8 cellular contexts compared by ENCODE assay signal in genomic region chr16:4183258-4184037, GRCh38. TPM values are rescaled to one million over a fixed set of nuclear protein-coding genes. Genes with fewer than 3 reads are reported as not detected.
DNase-seq lines count a peak whose midpoint lies in the region; ATAC-seq and TF ChIP-seq lines count a peak whose summit lies in the region.

No MANE protein-coding gene starts in this region.

- H2AFZ ChIP-seq in KMS-11 (ENCODE audit: low read depth) = peak overlapping the region; percentile 72

- peak; percentile 80 for ATAC-seq in GM21737 (IDR thresholded peaks at IDR 0.05; ENCODE audit: unreplicated experiment)
- ATAC-seq in natural killer cell treated with Interleukin-12 subunit alpha and Interleukin-12 subunit beta and Interleukin-15 and Interleukin-18, amount 100 ng/mL, for 72 hours = peak; percentile 97

- H3K27ac Mint-ChIP-seq in natural killer cell treated with Interleukin-12 subunit alpha and Interleukin-12 subunit beta and Interleukin-15 and Interleukin-18, amount 100 ng/mL, for 72 hours = peak overlapping the region; percentile 70 to 78

- no peaks in the 10 kb centered on the region for H4K20me1 ChIP-seq in KMS-11 (ENCODE audit: insufficient read depth)

- H3K9me3 Mint-ChIP-seq in natural killer cell treated with Interleukin-12 subunit alpha and Interleukin-12 subunit beta and Interleukin-15 and Interleukin-18, amount 100 ng/mL, for 72 hours = no peaks in the 10 kb centered on the region

- H3K4me3 ChIP-seq in KMS-11 (IDR thresholded peaks at IDR 0.05; ENCODE audit: insufficient read depth, low read depth, low read length) (no peak overlapping the region), fibroblast of pulmonary artery (replicated peaks; ENCODE audit: low read depth, low read length) (peak overlapping the region; percentile 71)

- DNase-seq in DMS79 (lab: John Stamatoyannopoulos, UW) = peak; percentile 73
- DNase-seq in RPMI7951 (ENCODE audit: low read depth) = peak; percentile 91
- DNase-seq in activated T-helper 9 cell treated with anti-CD3 and anti-CD28 coated beads, Interleukin-2, amount 50 U/mL, for 16 hours (ENCODE audit: low read depth) = peak; percentile 85
- peak; percentile 95 for DNase-seq in fibroblast of pulmonary artery (ENCODE audit: low read depth)
- peak; percentile 97 for DNase-seq in natural killer cell treated with Interleukin-12 subunit alpha and Interleukin-12 subunit beta and Interleukin-15 and Interleukin-18, amount 100 ng/mL, for 72 hours (ENCODE audit: low spot score)
- DNase-seq in stimulated activated naive CD4-positive, alpha-beta T cell treated with Interleukin-2 at 50 U/mL for 16 hours (lab: John Stamatoyannopoulos, UW) = peak; percentile 83

- TF ChIP-seq CTCF in KMS-11 (conservative IDR thresholded peaks at IDR 0.05; ENCODE audit: low read depth, low read length) (no peak), fibroblast of pulmonary artery (IDR thresholded peaks at IDR 0.05; ENCODE audit: low read length, missing control alignments) (no peak)

- peaks cover 5% of the 10 kb centered on the region for H3K4me1 ChIP-seq in KMS-11 (ENCODE audit: low read depth, poor library complexity, severe bottlenecking)

- no peaks in the 10 kb centered on the region for H3K79me2 ChIP-seq in KMS-11 (ENCODE audit: insufficient read depth, low read depth)

- peak overlapping the region; percentile 90 for H3K27ac ChIP-seq in KMS-11

- H3K36me3 ChIP-seq in KMS-11 (ENCODE audit: insufficient read depth) = no peaks in the 10 kb centered on the region

- peak overlapping the region; percentile 92 for H3K9ac ChIP-seq in KMS-11

- no peaks in the 10 kb centered on the region for H3K27me3 ChIP-seq in KMS-11 (ENCODE audit: insufficient read depth, low read depth)

- H3K4me2 ChIP-seq in KMS-11 = peak overlapping the region; percentile 84

- peaks cover 0 to 3% of the 10 kb centered on the region in 2 donors for H3K27me3 Mint-ChIP-seq in natural killer cell treated with Interleukin-12 subunit alpha and Interleukin-12 subunit beta and Interleukin-15 and Interleukin-18, amount 100 ng/mL, for 72 hours

- H3K4me3 Mint-ChIP-seq in natural killer cell treated with Interleukin-12 subunit alpha and Interleukin-12 subunit beta and Interleukin-15 and Interleukin-18, amount 100 ng/mL, for 72 hours = peak overlapping the region; percentile 79

- H3K4me1 Mint-ChIP-seq in natural killer cell treated with Interleukin-12 subunit alpha and Interleukin-12 subunit beta and Interleukin-15 and Interleukin-18, amount 100 ng/mL, for 72 hours (ENCODE audit: low read depth in 2 of 2) = peaks cover 5 to 13% of the 10 kb centered on the region in 2 donors

- no peaks in the 10 kb centered on the region for H3K36me3 Mint-ChIP-seq in natural killer cell treated with Interleukin-12 subunit alpha and Interleukin-12 subunit beta and Interleukin-15 and Interleukin-18, amount 100 ng/mL, for 72 hours

RNA-seq across cellular contexts. Expression of gene SRL, which starts 58.4 kb away (rescaled TPM):
- under 0.01 TPM in 1 of 2 replicates, not detected in the other for total RNA-seq in RPMI7951 (2014; rRNA removed; shearing (Covaris generic))
- not detected for total RNA-seq in natural killer cell treated with Interleukin-12 subunit alpha and Interleukin-12 subunit beta and Interleukin-15 and Interleukin-18, amount 100 ng/mL, for 72 hours
